In the genomic region with DNA sequence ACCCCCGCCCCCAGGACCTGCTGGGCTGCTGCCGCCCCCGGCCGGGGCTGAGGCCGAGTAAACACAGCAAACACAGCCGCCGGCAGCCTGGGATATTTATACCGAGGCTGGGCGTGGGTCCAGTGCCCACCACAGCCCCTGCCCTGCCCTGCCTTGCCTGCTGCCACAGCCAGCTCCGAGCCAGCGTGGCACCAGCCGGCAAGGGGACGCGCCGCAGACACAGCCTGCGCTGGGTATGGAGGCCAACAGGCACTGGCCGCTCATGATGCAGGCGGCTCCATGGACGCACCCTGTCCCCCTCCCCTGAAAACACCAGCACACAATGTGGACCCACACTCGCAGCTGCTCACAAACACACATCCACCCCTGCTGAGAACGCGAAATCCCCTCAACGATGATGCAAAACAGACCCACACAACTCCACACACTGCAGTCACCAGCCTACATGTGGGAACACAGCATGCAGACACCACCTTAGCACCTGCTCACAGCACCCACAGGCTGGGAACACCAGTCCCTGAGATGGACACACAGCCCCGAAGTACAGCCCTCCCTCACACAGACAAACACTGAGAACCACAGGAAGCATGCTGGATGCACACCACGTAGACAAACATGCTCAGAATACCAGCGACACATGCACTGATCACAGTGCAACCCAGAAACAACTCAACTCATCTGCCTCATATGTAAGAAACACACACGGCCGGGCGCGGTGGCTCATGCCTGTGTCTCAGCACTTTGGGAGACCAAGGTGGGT, we compare ENCODE assay signal across 9 cellular contexts. TPM values are rescaled to one million over a fixed set of nuclear protein-coding genes. Genes with fewer than 3 reads are reported as not detected.
A peak's percentile ranks its signal among the peaks of the same experiment; 100 is the strongest.
DNase-seq lines count a peak whose midpoint lies in the region; ATAC-seq, FAIRE-seq and TF ChIP-seq lines count a peak whose summit lies in the region.
"Had no signal": no experiment of that assay in that cellular context is flagged by ENCODE, and none has a peak within 500 bp of the region (broad histone marks: within the 10 kb centered on the region; RNA-seq: fewer than 3 reads in every experiment).

No MANE protein-coding gene starts in this region.

- H3K36me3 ChIP-seq in pancreas: no peaks in the 10 kb centered on the region

- intact Hi-C loops in pancreas (cut with DNase I): no loop called here

- no peaks in the 10 kb centered on the region; the same call in 1 of the 2 replicates for H3K36me3 Mint-ChIP-seq in WTC11

- H3K4me3 ChIP-seq in fibroblast of villous mesenchyme (ENCODE audit: low read depth, low read length) (peak overlapping the region; percentile 21), pancreas (peak overlapping the region in 2 of 4 donors; percentile 37 to 48)

- peaks cover 54% of the 10 kb centered on the region for H3K4me1 Mint-ChIP-seq in WTC11

- peak; percentile 59 for DNase-seq in stimulated activated CD4-positive, alpha-beta T cell treated with anti-CD3 and anti-CD28 coated beads, Interleukin-1b, Interleukin-23, amount 100 ng/mL, for 48 hours
- no peak for DNase-seq in stimulated activated CD4-positive, alpha-beta T cell treated with anti-CD3 and anti-CD28 coated beads, Interleukin-2, amount 100 ng/mL, for 24 hours
- DNase-seq in WTC11 (ENCODE audit: low spot score): no peak
- peak; percentile 84 for DNase-seq in fibroblast of villous mesenchyme (ENCODE audit: low read depth)
- DNase-seq in pancreas: peak in 1 of 6 donors; percentile 55
- DNase-seq in NCI-H1105 treated with DMSO at 0.1 percent for 48 hours (lab: John Stamatoyannopoulos, UW): no peak

- H3K27ac Mint-ChIP-seq in WTC11: peak overlapping the region; percentile 64

- TF ChIP-seq CTCF in WTC11 (IDR thresholded peaks at IDR 0.05): no peak
- TF ChIP-seq CTCF in fibroblast of villous mesenchyme (IDR thresholded peaks at IDR 0.05; ENCODE audit: insufficient read depth, low read depth, low read length): no peak
- TF ChIP-seq CTCF in pancreas (IDR thresholded peaks at IDR 0.05): no peak

- peak overlapping the region in 3 of 4 donors; percentile 17 to 76 (median 66) for H3K27ac ChIP-seq in pancreas

- CTCF ChIA-PET in WTC11 (lab: Charles Lee): interaction anchor here (0.6 to 4.8 kb wide), 4 partner anchors 15 to 232 kb away, joined by 3 to 44 read pairs (median 5); partner anchors contain the start of gene TGFB1

- ATAC-seq in WTC11 (no peak), pancreas (peak; percentile 7 to 26 (median 10)), GM21619 (IDR thresholded peaks at IDR 0.05; ENCODE audit: unreplicated experiment) (no peak), GM19035 (IDR thresholded peaks at IDR 0.05; ENCODE audit: unreplicated experiment) (no peak)

- H3K4me3 Mint-ChIP-seq in WTC11: peak overlapping the region; percentile 64

- no peak for FAIRE-seq in pancreas (lab: Jason Lieb, UNC)
- FAIRE-seq: colon had no signal

- WGBS in pancreas, 2 donors: 17 to 23% methylated on average over 29 to 30 of the region's 30 CpGs

- H3K4me1 ChIP-seq in pancreas: peaks cover 0 to 23% (median 0%) of the 10 kb centered on the region in 3 donors

- H3K27me3 Mint-ChIP-seq in WTC11 (ENCODE audit: low read depth): peaks cover under 1% of the 10 kb centered on the region

- POLR2A ChIA-PET in WTC11 (lab: Charles Lee): interaction anchor here (0.8 kb wide), 1 partner anchor 46 kb away, joined by 3 read pairs; no protein-coding TSS in a partner anchor

- no peaks in the 10 kb centered on the region for H3K27me3 ChIP-seq in pancreas

- H3K9me3 Mint-ChIP-seq in WTC11: no peaks in the 10 kb centered on the region

- H3K9me3 ChIP-seq in pancreas: no peaks in the 10 kb centered on the region

TF ChIP-seq in WTC11, 78 proteins besides CTCF, POLR2A, EP300 and RAD21:
- peak; percentile 68; the same call in 1 of the 2 replicates for TF ChIP-seq FOXP1 (CRISPR knock-in tag; IDR thresholded peaks at IDR 0.05; ENCODE audit: borderline replicate concordance)
- 0 out of 2 replicates have a peak, but pooled peaks have one; percentile 8 for TF ChIP-seq SP1 (CRISPR knock-in tag; conservative IDR thresholded peaks at IDR 0.05)
- TF ChIP-seq ZBTB21 (CRISPR knock-in tag; IDR thresholded peaks at IDR 0.05; ENCODE audit: borderline replicate concordance): no peak
- no peak for TF ChIP-seq ZNF138 (CRISPR knock-in tag; conservative IDR thresholded peaks at IDR 0.05)
- 0 out of 2 replicates have a peak, but pooled peaks have one; percentile 32 for TF ChIP-seq NFATC4 (CRISPR knock-in tag; IDR thresholded peaks at IDR 0.05)
- TF ChIP-seq ZNF416 (CRISPR knock-in tag; IDR thresholded peaks at IDR 0.05): no peak
- no peak for TF ChIP-seq GRHL2 (CRISPR knock-in tag; IDR thresholded peaks at IDR 0.05; ENCODE audit: insufficient replicate concordance, severe bottlenecking)
- TF ChIP-seq FOXK1 (CRISPR knock-in tag; IDR thresholded peaks at IDR 0.05): peak; percentile 72; the same call in 1 of the 2 replicates
- TF ChIP-seq PREB (CRISPR knock-in tag; IDR thresholded peaks at IDR 0.05; ENCODE audit: borderline replicate concordance): no peak
- TF ChIP-seq GABPB1 (CRISPR knock-in tag; IDR thresholded peaks at IDR 0.05): 0 out of 2 replicates have a peak, but pooled peaks have one; percentile 19
- no peak for TF ChIP-seq NFYB (CRISPR knock-in tag; conservative IDR thresholded peaks at IDR 0.05; ENCODE audit: low read depth)
- TF ChIP-seq NR2C2 (CRISPR knock-in tag; IDR thresholded peaks at IDR 0.05): no peak
- TF ChIP-seq, protein P1, sequence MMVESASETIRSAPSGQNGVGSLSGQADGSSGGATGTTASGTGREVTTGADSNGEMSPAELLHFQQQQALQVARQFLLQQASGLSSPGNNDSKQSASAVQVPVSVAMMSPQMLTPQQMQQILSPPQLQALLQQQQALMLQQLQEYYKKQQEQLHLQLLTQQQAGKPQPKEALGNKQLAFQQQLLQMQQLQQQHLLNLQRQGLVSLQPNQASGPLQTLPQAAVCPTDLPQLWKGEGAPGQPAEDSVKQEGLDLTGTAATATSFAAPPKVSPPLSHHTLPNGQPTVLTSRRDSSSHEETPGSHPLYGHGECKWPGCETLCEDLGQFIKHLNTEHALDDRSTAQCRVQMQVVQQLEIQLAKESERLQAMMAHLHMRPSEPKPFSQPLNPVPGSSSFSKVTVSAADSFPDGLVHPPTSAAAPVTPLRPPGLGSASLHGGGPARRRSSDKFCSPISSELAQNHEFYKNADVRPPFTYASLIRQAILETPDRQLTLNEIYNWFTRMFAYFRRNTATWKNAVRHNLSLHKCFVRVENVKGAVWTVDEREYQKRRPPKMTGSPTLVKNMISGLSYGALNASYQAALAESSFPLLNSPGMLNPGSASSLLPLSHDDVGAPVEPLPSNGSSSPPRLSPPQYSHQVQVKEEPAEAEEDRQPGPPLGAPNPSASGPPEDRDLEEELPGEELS (CRISPR knock-in tag; IDR thresholded peaks at IDR 0.05): peak; percentile 53; the same call in 1 of the 2 replicates
- TF ChIP-seq CREB1 (CRISPR knock-in tag; IDR thresholded peaks at IDR 0.05): no peak
- peak; percentile 45; the same call in 1 of the 2 replicates for TF ChIP-seq ETV6 (CRISPR knock-in tag; IDR thresholded peaks at IDR 0.05)

RNA-seq across cellular contexts. Expression of gene CCDC97, which starts 16.2 kb away (rescaled TPM):
- 29.7 to 31.4 TPM (median 30.8 TPM) in 3 replicates for total RNA-seq in WTC11 (2021)
- 9.7 and 11.2 TPM in 2 replicates for total RNA-seq in fibroblast of villous mesenchyme
- total RNA-seq in pancreas: 10 to 100 TPM in 5 of 6 donors, 1 to 10 TPM in 1; 9.4 to 19.2 (median 13.1) TPM
- polyA plus RNA-seq in pancreas: 10 to 100 TPM; 11.3 to 12.4 TPM

RNA-seq across cellular contexts. Expression of gene TGFB1, which starts 27.6 kb away (rescaled TPM):
- 10.4 to 11.8 TPM (median 11.0 TPM) in 3 replicates for total RNA-seq in WTC11 (2021)
- 7.8 and 16.8 TPM in 2 replicates for total RNA-seq in fibroblast of villous mesenchyme
- 10 to 100 TPM in 2 of 6 donors, 1 to 10 TPM in 4; 3.3 to 32.3 (median 6.9) TPM for total RNA-seq in pancreas
- 1 to 10 TPM; 4.0 to 6.0 TPM for polyA plus RNA-seq in pancreas

RNA-seq across cellular contexts. Expression of gene B9D2, which starts 37.8 kb away (rescaled TPM):
- total RNA-seq in WTC11 (2021) (4.5 to 6.3 TPM (median 4.7 TPM) in 3 replicates), fibroblast of villous mesenchyme (3.5 and 4.5 TPM in 2 replicates), pancreas (1 to 10 TPM; 1.5 to 5.7 (median 2.2) TPM)
- polyA plus RNA-seq in pancreas: 1 to 10 TPM; 4.5 to 7.5 TPM

RNA-seq across cellular contexts. Expression of gene TMEM91, which starts 50.2 kb away (rescaled TPM):
- total RNA-seq in WTC11 (2021): 5.3 to 6.0 TPM (median 5.3 TPM) in 3 replicates
- 2.6 and 5.5 TPM in 2 replicates for total RNA-seq in fibroblast of villous mesenchyme
- 1 to 10 TPM; 3.8 to 5.9 (median 4.8) TPM for total RNA-seq in pancreas
- 10 to 100 TPM; 24.8 to 33.0 TPM for polyA plus RNA-seq in pancreas

Comparison
In these comparisons a context has a peak if more than half of its experiments do, and no peak if none do; other contexts are left out.
1. DNase-seq: peak in stimulated activated CD4-positive, alpha-beta T cell treated with anti-CD3 and anti-CD28 coated beads, Interleukin-1b, Interleukin-23, amount 100 ng/mL, for 48 hours (single experiment) and fibroblast of villous mesenchyme (single experiment); none in stimulated activated CD4-positive, alpha-beta T cell treated with anti-CD3 and anti-CD28 coated beads, Interleukin-2, amount 100 ng/mL, for 24 hours (0 of 2), WTC11 (single experiment) and NCI-H1105 treated with DMSO at 0.1 percent for 48 hours (single experiment).
2. ATAC-seq: peak in pancreas (4 of 4); none in WTC11 (single experiment), GM21619 (single experiment) and GM19035 (single experiment).